ENCODE assay signal across 10 cellular contexts in genomic region chr13:99434258-99434788, GRCh38.
A peak's percentile ranks its signal among the peaks of the same experiment; 100 is the strongest.
DNase-seq lines count a peak whose midpoint lies in the region; ATAC-seq, FAIRE-seq and TF ChIP-seq lines count a peak whose summit lies in the region.
"Had no signal": no experiment of that assay in that cellular context is flagged by ENCODE, and none has a peak within 500 bp of the region (broad histone marks: within the 10 kb centered on the region; RNA-seq: fewer than 3 reads in every experiment).

No MANE protein-coding gene starts in this region.

- no peaks in the 10 kb centered on the region for H3K27me3 ChIP-seq in BLaER1 treated with 17β-estradiol and CSF1 and Interleukin-3, amounts not matched to agents 10 nM and 100 nM
- H3K27me3 ChIP-seq in mammary epithelial cell (ENCODE audit: insufficient read depth, low read length) = no peaks in the 10 kb centered on the region

- H3K4me3 ChIP-seq in BLaER1 treated with 17β-estradiol and CSF1 and Interleukin-3, amounts not matched to agents 10 nM and 100 nM = no peak overlapping the region
- no peak overlapping the region for H3K4me3 ChIP-seq in mammary epithelial cell (replicated peaks in 1 of 3; ENCODE audit: insufficient read depth in 1 of 3, low read depth in 2 of 3, low read length in 3 of 3)
- H3K4me3 ChIP-seq: A549 had no signal

- peaks cover 44% of the 10 kb centered on the region for H3K4me1 Mint-ChIP-seq in activated T-helper 17 cell treated with anti-CD3 and anti-CD28 coated beads, Interleukin-2, amount 50 U/mL, for 72 hours
- H3K4me1 Mint-ChIP-seq in progenitor cell of endocrine pancreas (ENCODE audit: low read depth) = peaks cover 4% of the 10 kb centered on the region

- no peaks in the 10 kb centered on the region for H3K27me3 Mint-ChIP-seq in activated T-helper 17 cell treated with anti-CD3 and anti-CD28 coated beads, Interleukin-2, amount 50 U/mL, for 72 hours
- H3K27me3 Mint-ChIP-seq in progenitor cell of endocrine pancreas = peaks cover 19% of the 10 kb centered on the region

- H2AFZ ChIP-seq in mammary epithelial cell (ENCODE audit: low read depth, low read length) = no peak overlapping the region

- H3K4me2 ChIP-seq in BLaER1 treated with 17β-estradiol and CSF1 and Interleukin-3, amounts not matched to agents 10 nM and 100 nM = peak overlapping the region; percentile 78 to 98 (median 94); a peak in 19 of 22 replicates
- H3K4me2 ChIP-seq in mammary epithelial cell (ENCODE audit: insufficient read depth, low read depth, low read length) = no peak overlapping the region
- H3K4me2 ChIP-seq: A549 had no signal

- BruUV-seq in mammary epithelial cell (replicated peaks; lab: Mats Ljungman, UMichigan) = no TSS peak

- CTCF ChIA-PET in mammary epithelial cell (lab: Charles Lee; ENCODE audit: low non-redundant PET) = no interaction called here

- FAIRE-seq in GM12891 (lab: Jason Lieb, UNC) = no peak
- FAIRE-seq: A549, astrocyte had no signal

- ATAC-seq in activated T-helper 17 cell treated with anti-CD3 and anti-CD28 coated beads, Interleukin-2, amount 50 U/mL, for 72 hours (replicated peaks) = peak; percentile 74
- ATAC-seq in HG02852 (IDR thresholded peaks at IDR 0.05; ENCODE audit: unreplicated experiment) = no peak

- H3K36me3 Mint-ChIP-seq in activated T-helper 17 cell treated with anti-CD3 and anti-CD28 coated beads, Interleukin-2, amount 50 U/mL, for 72 hours (ENCODE audit: low read depth) = peaks cover 7% of the 10 kb centered on the region
- H3K36me3 Mint-ChIP-seq in progenitor cell of endocrine pancreas (ENCODE audit: insufficient read depth) = no peaks in the 10 kb centered on the region

- no peak overlapping the region for H3K9ac ChIP-seq in BLaER1 treated with 17β-estradiol and CSF1 and Interleukin-3, amounts not matched to agents 10 nM and 100 nM
- H3K9ac ChIP-seq in mammary epithelial cell (ENCODE audit: insufficient read depth, low read length) = no peak overlapping the region

- H3K27ac Mint-ChIP-seq in activated T-helper 17 cell treated with anti-CD3 and anti-CD28 coated beads, Interleukin-2, amount 50 U/mL, for 72 hours = peak overlapping the region; percentile 98
- H3K27ac Mint-ChIP-seq in progenitor cell of endocrine pancreas = no peak overlapping the region

- TF ChIP-seq POLR2A in GM12891 (IDR thresholded peaks at IDR 0.05; ENCODE audit: low read depth, low read length) = no peak

- H3K9me3 Mint-ChIP-seq in activated T-helper 17 cell treated with anti-CD3 and anti-CD28 coated beads, Interleukin-2, amount 50 U/mL, for 72 hours = no peaks in the 10 kb centered on the region
- H3K9me3 Mint-ChIP-seq in progenitor cell of endocrine pancreas (ENCODE audit: low read depth) = peaks cover 5% of the 10 kb centered on the region

- H3K4me3 Mint-ChIP-seq in activated T-helper 17 cell treated with anti-CD3 and anti-CD28 coated beads, Interleukin-2, amount 50 U/mL, for 72 hours = peak overlapping the region; percentile 92
- no peak overlapping the region for H3K4me3 Mint-ChIP-seq in progenitor cell of endocrine pancreas (ENCODE audit: low read depth)

- no peaks in the 10 kb centered on the region for H4K20me1 ChIP-seq in BLaER1 treated with 17β-estradiol and CSF1 and Interleukin-3, amounts not matched to agents 10 nM and 100 nM
- H4K20me1 ChIP-seq in mammary epithelial cell (ENCODE audit: insufficient read depth, low read length) = no peaks in the 10 kb centered on the region

- H3K9me3 ChIP-seq in BLaER1 treated with 17β-estradiol and CSF1 and Interleukin-3, amounts not matched to agents 10 nM and 100 nM (replicated peaks in 1 of 11) = peaks cover 0 to 20% (median 15%) of the 10 kb centered on the region in 11 experiments; a peak in 17 of 22 replicates
- H3K9me3 ChIP-seq in mammary epithelial cell (replicated peaks; ENCODE audit: insufficient read depth, low read length) = no peaks in the 10 kb centered on the region
- H3K9me3 ChIP-seq: A549 had no signal

- 95% methylated on average over 17 of the region's 17 CpGs for WGBS in mammary epithelial cell (ENCODE audit: low coverage, missing lambda C conversion rate)

- intact Hi-C loops in mammary epithelial cell (cut with micrococcal nuclease) = no loop called here

- in situ Hi-C loops in mammary epithelial cell (cut with MboI; ENCODE audit: low sequenced_read_pairs in 2 of 2) = loop anchor here (10.0 kb wide), 3 partner anchors 160 to 260 kb away; no protein-coding TSS in a partner anchor

- DNase-seq in T follicular helper cell (ENCODE audit: low read depth) (peak; percentile 80), progenitor cell of endocrine pancreas (ENCODE audit: low spot score, unreplicated experiment) (no peak), mammary epithelial cell (no peak), Ammon's horn (ENCODE audit: low spot score) (no peak), GM12891 (ENCODE audit: insufficient read length, low spot score) (no peak)

- H3K4me1 ChIP-seq in BLaER1 treated with 17β-estradiol and CSF1 and Interleukin-3, amounts not matched to agents 10 nM and 100 nM = peaks cover 44 to 74% (median 63%) of the 10 kb centered on the region in 10 experiments
- peaks cover 10% of the 10 kb centered on the region for H3K4me1 ChIP-seq in mammary epithelial cell (ENCODE audit: insufficient read depth, low read length)

- H3K79me2 ChIP-seq in mammary epithelial cell (ENCODE audit: insufficient read depth, low read length) = no peaks in the 10 kb centered on the region

- H3K36me3 ChIP-seq in BLaER1 treated with 17β-estradiol and CSF1 and Interleukin-3, amounts not matched to agents 10 nM and 100 nM = no peaks in the 10 kb centered on the region
- no peaks in the 10 kb centered on the region for H3K36me3 ChIP-seq in mammary epithelial cell (ENCODE audit: insufficient read depth, low read length)

- H3K27ac ChIP-seq in BLaER1 treated with 17β-estradiol and CSF1 and Interleukin-3, amounts not matched to agents 10 nM and 100 nM = peak overlapping the region in 6 of 11 experiments; percentile 5 to 83 (median 75); a peak in 7 of 22 replicates
- no peak overlapping the region for H3K27ac ChIP-seq in mammary epithelial cell (ENCODE audit: insufficient read depth, low read depth, low read length)
- H3K27ac ChIP-seq: A549 had no signal

- dilution Hi-C loops in mammary epithelial cell (cut with HindIII; ENCODE audit: low sequenced_read_pairs) = no loop called here

- TF ChIP-seq CTCF in progenitor cell of endocrine pancreas (IDR thresholded peaks at IDR 0.05; ENCODE audit: unreplicated experiment) (peak; percentile 33), mammary epithelial cell (conservative IDR thresholded peaks at IDR 0.05 in 1 of 2, IDR thresholded peaks at IDR 0.05 in 1 of 2; ENCODE audit: extremely low read depth in 1 of 2, insufficient read depth in 1 of 2, low read depth in 1 of 2, low read length in 2 of 2) (no peak)

TF ChIP-seq in GM12891, 5 proteins besides CTCF, POLR2A, EP300 and RAD21:
- TF ChIP-seq TAF1 (IDR thresholded peaks at IDR 0.05; ENCODE audit: low read depth, low read length) (no peak), SPI1 (IDR thresholded peaks at IDR 0.05; ENCODE audit: low read depth, low read length) (no peak), POU2F2 (IDR thresholded peaks at IDR 0.05; ENCODE audit: low read depth, low read length) (no peak), POLR2AphosphoS5 (IDR thresholded peaks at IDR 0.05; ENCODE audit: low read depth, low read length) (no peak), PAX5 (IDR thresholded peaks at IDR 0.05; ENCODE audit: insufficient read depth, low read length, severe bottlenecking) (no peak)
